ENCODE assay signal across 9 cellular contexts in genomic region chr16:31507617-31507928, GRCh38. TPM values are rescaled to one million over a fixed set of nuclear protein-coding genes. Genes with fewer than 3 reads are reported as not detected.
DNase-seq lines count a peak whose midpoint lies in the region; ATAC-seq and TF ChIP-seq lines count a peak whose summit lies in the region.
"Had no signal": no experiment of that assay in that cellular context is flagged by ENCODE, and none has a peak within 500 bp of the region (broad histone marks: within the 10 kb centered on the region; RNA-seq: fewer than 3 reads in every experiment).

No MANE protein-coding gene starts in this region.

- no peak for TF ChIP-seq RAD21 in neural cell (conservative IDR thresholded peaks at IDR 0.05)

- POLR2A ChIA-PET in GM10248 (lab: Yijun Ruan, JAX) = interaction anchor here (1.0 to 1.3 kb wide), 3 partner anchors 12 to 205 kb away, joined by 3 to 5 read pairs (median 5); a partner anchor contains a TSS

- no peaks in the 10 kb centered on the region for H3K9me2 ChIP-seq in neural cell (ENCODE audit: insufficient read depth, low read length)

- 0 out of 2 replicates have a peak, but pooled peaks cover 2% of the 10 kb centered on the region for H3K36me3 ChIP-seq in KMS-11 (ENCODE audit: insufficient read depth)
- H3K36me3 ChIP-seq in neural cell (ENCODE audit: insufficient read depth, low read length) = no peaks in the 10 kb centered on the region

- H3K27ac ChIP-seq in KMS-11 (peak overlapping the region; percentile 67), dorsolateral prefrontal cortex (peak overlapping the region in 49 of 59 donors; percentile 56 to 98 (median 93)), neural cell (ENCODE audit: low read length) (peak overlapping the region; percentile 81)

- no peak overlapping the region for H3K4me3 ChIP-seq in KMS-11 (IDR thresholded peaks at IDR 0.05; ENCODE audit: insufficient read depth, low read depth, low read length)
- peak overlapping the region; percentile 52 to 100 (median 97) for H3K4me3 ChIP-seq in dorsolateral prefrontal cortex
- H3K4me3 ChIP-seq in neural cell (ENCODE audit: low read length) = peak overlapping the region; percentile 86

- peaks cover 21% of the 10 kb centered on the region for H3K4me1 ChIP-seq in KMS-11 (ENCODE audit: low read depth, poor library complexity, severe bottlenecking)

- H3K27me3 ChIP-seq in KMS-11 (ENCODE audit: insufficient read depth, low read depth) (no peaks in the 10 kb centered on the region), dorsolateral prefrontal cortex (no peaks in the 10 kb centered on the region), neural cell (ENCODE audit: insufficient read depth, low read depth, low read length) (no peaks in the 10 kb centered on the region)

- CTCF ChIA-PET in GM10248 (lab: Yijun Ruan, JAX) = interaction anchor here (1.0 to 2.4 kb wide), 3 partner anchors 8 to 66 kb away, joined by 4 to 11 read pairs (median 4); no protein-coding TSS in a partner anchor

- H2AFZ ChIP-seq in KMS-11 (ENCODE audit: low read depth) (peak overlapping the region; percentile 75), neural cell (ENCODE audit: low read depth, low read length) (peak overlapping the region; percentile 47)

- no peak for DNase-seq in dorsolateral prefrontal cortex
- DNase-seq in activated gamma-delta T cell treated with Interleukin-2 at 50 U/mL for 16 hours = no peak
- no peak for DNase-seq in GM10248 (ENCODE audit: extremely low spot score)
- no peak for DNase-seq in NCI-H345 (lab: John Stamatoyannopoulos, UW)

- H3F3A ChIP-seq in neural cell (ENCODE audit: insufficient read depth, low read length, poor library complexity, severe bottlenecking) = no peaks in the 10 kb centered on the region

- H3K79me2 ChIP-seq in KMS-11 (ENCODE audit: insufficient read depth, low read depth) = peaks cover 26% of the 10 kb centered on the region
- H3K79me2 ChIP-seq in neural cell (replicated peaks; ENCODE audit: insufficient read depth, low read length) = peaks cover 9% of the 10 kb centered on the region

- H3K4me2 ChIP-seq in KMS-11 (peak overlapping the region; percentile 83), neural cell (ENCODE audit: low read length) (peak overlapping the region; percentile 86)

- ATAC-seq in GM19035 (IDR thresholded peaks at IDR 0.05; ENCODE audit: unreplicated experiment) (peak; percentile 2), GM19467 (IDR thresholded peaks at IDR 0.05; ENCODE audit: unreplicated experiment) (no peak)

- TF ChIP-seq CTCF in KMS-11 (conservative IDR thresholded peaks at IDR 0.05; ENCODE audit: low read depth, low read length) = no peak
- no peak for TF ChIP-seq CTCF in dorsolateral prefrontal cortex (IDR thresholded peaks at IDR 0.05 in 54 of 56, conservative IDR thresholded peaks at IDR 0.05 in 2 of 56; ENCODE audit: low read depth in 1 of 56, partially characterized antibody in 56 of 56)
- no peak for TF ChIP-seq CTCF in neural cell (IDR thresholded peaks at IDR 0.05; ENCODE audit: poor library complexity, severe bottlenecking)
- TF ChIP-seq CTCF in GM10248 (IDR thresholded peaks at IDR 0.05; ENCODE audit: control extremely low read depth, extremely low read depth, low read depth, missing control alignments) = no peak

- no peak for TF ChIP-seq EP300 in neural cell (conservative IDR thresholded peaks at IDR 0.05; ENCODE audit: poor library complexity, severe bottlenecking)

- no peaks in the 10 kb centered on the region for H3K9me3 ChIP-seq in neural cell (ENCODE audit: low read length)

- intact Hi-C loops in dorsolateral prefrontal cortex (cut with DNase I) = loop anchor here in 1 of 2 donors (5.0 kb wide), 1 partner anchor 200 kb away; no protein-coding TSS in a partner anchor

- peak overlapping the region; percentile 84 for H3K9ac ChIP-seq in KMS-11
- H3K9ac ChIP-seq in neural cell (ENCODE audit: low read length) = peak overlapping the region; percentile 91

- H4K20me1 ChIP-seq in KMS-11 (ENCODE audit: insufficient read depth) = no peaks in the 10 kb centered on the region
- no peaks in the 10 kb centered on the region for H4K20me1 ChIP-seq in neural cell (ENCODE audit: insufficient read depth)

TF ChIP-seq in neural cell, 6 proteins besides CTCF, POLR2A, EP300 and RAD21:
- TF ChIP-seq EZH2 (IDR thresholded peaks at IDR 0.05; ENCODE audit: borderline replicate concordance, insufficient read depth, low read length, poor library complexity, severe bottlenecking) = no peak
- TF ChIP-seq POLR2AphosphoS5 (IDR thresholded peaks at IDR 0.05) = no peak
- TF ChIP-seq SMC3 (conservative IDR thresholded peaks at IDR 0.05; ENCODE audit: poor library complexity) = no peak
- no peak for TF ChIP-seq TAF1 (IDR thresholded peaks at IDR 0.05; ENCODE audit: low read depth)
- TF ChIP-seq REST (IDR thresholded peaks at IDR 0.05; ENCODE audit: borderline replicate concordance) = no peak
TF ChIP-seq in neural cell: peak in this region for 0.

RNA-seq across cellular contexts. Expression of gene RUSF1, which starts 0.6 kb away (rescaled TPM):
- total RNA-seq in dorsolateral prefrontal cortex = 10 to 100 TPM; 29.1 to 91.6 (median 63.9) TPM
- polyA plus RNA-seq in neural cell = 108 and 132 TPM in 2 replicates
- polyA minus RNA-seq in neural cell = 53.3 and 62.3 TPM in 2 replicates

RNA-seq across cellular contexts. Expression of gene AHSP, which starts 20.1 kb away (rescaled TPM):
- total RNA-seq in dorsolateral prefrontal cortex = 1 to 10 TPM in 6 of 120 experiments, under 1 TPM in 1, not detected in 113; 1.00 to 4.3 (median 1.5) TPM
- polyA plus RNA-seq in neural cell = not detected in 2 replicates
- not detected in 2 replicates for polyA minus RNA-seq in neural cell
- total RNA-seq: T-helper 2 cell treated with Interferon-gamma antibody and Interleukin-4, amounts not matched to agents 100 ng/mL and 5 ng/mL, for 36 hours had no signal

RNA-seq across cellular contexts. Expression of gene SLC5A2, which starts 24.6 kb away (rescaled TPM):
- 1 to 10 TPM in 5 of 120 experiments, under 1 TPM in 48, not detected in 67; 0.17 to 1.8 (median 0.48) TPM for total RNA-seq in dorsolateral prefrontal cortex
- polyA plus RNA-seq in neural cell = not detected in 2 replicates
- not detected in 2 replicates for polyA minus RNA-seq in neural cell
- total RNA-seq: T-helper 2 cell treated with Interferon-gamma antibody and Interleukin-4, amounts not matched to agents 100 ng/mL and 5 ng/mL, for 36 hours had no signal

RNA-seq across cellular contexts. Expression of gene TGFB1I1, which starts 35.6 kb away (rescaled TPM):
- total RNA-seq in dorsolateral prefrontal cortex = 10 to 100 TPM in 12 of 120 experiments, 1 to 10 TPM in 108; 1.7 to 19.5 (median 4.9) TPM
- polyA plus RNA-seq in neural cell = 0.38 and 2.5 TPM in 2 replicates
- under 0.01 and 0.23 TPM in 2 replicates for polyA minus RNA-seq in neural cell

RNA-seq across cellular contexts. Expression of gene ARMC5, which starts 48.3 kb away (rescaled TPM):
- 10 to 100 TPM; 10.4 to 21.8 (median 15.2) TPM for total RNA-seq in dorsolateral prefrontal cortex
- polyA plus RNA-seq in neural cell = 26.1 and 27.6 TPM in 2 replicates
- 22.2 and 29.9 TPM in 2 replicates for polyA minus RNA-seq in neural cell
